Comparison of ENCODE assay signal across 9 cellular contexts in genomic region chr5:117089001-117089400, GRCh38.
"Had no signal": no experiment of that assay in that cellular context is flagged by ENCODE, and none has a peak within 500 bp of the region (broad histone marks: within the 10 kb centered on the region; RNA-seq: fewer than 3 reads in every experiment).

No MANE protein-coding gene starts in this region.

- H3K4me3 ChIP-seq: GM23248, K562 had no signal

- H3K27ac ChIP-seq: GM23248 had no signal

- H2AFZ ChIP-seq: GM23248 had no signal

- H3K9ac ChIP-seq: GM23248 had no signal

- FAIRE-seq: H54, HTR-8/SVneo, K562 had no signal

- DNase-seq: GM23248, GOT3, H9, HCEC 1CT, IMR-90, KG1 had no signal
